1 cellular context compared by ENCODE assay signal in the genomic region with DNA sequence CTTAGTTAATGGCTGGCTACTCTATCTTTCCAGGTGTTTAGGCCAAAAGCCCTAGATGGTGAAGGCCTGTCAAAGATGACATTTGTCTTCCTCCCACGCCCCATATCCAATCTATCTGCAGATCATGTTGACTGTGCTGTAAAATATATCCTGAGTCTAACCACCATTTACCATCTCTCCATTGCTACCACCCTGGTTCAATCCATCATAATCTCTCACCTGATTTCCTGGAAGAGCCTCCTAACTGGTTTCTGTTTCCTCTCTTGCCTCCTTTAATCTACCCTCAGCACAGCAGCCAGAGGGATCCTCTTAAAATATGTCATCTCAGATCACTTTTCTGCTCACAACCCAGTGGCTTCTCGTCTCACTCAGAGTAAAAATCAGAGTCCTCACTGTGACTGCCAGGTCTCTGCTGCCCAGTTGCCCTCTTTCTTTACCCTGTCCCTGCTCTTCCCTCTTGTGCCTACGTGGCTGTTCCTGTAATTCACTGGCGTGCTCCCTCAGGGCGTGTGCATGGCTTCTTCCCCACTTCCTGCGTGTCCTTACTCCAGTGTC.
TF ChIP-seq lines count a peak whose summit lies in the region.

No MANE protein-coding gene starts in this region.

TF ChIP-seq in K562, 482 proteins besides CTCF, POLR2A, EP300 and RAD21 (continues in another document):
- TF ChIP-seq, protein P1, sequence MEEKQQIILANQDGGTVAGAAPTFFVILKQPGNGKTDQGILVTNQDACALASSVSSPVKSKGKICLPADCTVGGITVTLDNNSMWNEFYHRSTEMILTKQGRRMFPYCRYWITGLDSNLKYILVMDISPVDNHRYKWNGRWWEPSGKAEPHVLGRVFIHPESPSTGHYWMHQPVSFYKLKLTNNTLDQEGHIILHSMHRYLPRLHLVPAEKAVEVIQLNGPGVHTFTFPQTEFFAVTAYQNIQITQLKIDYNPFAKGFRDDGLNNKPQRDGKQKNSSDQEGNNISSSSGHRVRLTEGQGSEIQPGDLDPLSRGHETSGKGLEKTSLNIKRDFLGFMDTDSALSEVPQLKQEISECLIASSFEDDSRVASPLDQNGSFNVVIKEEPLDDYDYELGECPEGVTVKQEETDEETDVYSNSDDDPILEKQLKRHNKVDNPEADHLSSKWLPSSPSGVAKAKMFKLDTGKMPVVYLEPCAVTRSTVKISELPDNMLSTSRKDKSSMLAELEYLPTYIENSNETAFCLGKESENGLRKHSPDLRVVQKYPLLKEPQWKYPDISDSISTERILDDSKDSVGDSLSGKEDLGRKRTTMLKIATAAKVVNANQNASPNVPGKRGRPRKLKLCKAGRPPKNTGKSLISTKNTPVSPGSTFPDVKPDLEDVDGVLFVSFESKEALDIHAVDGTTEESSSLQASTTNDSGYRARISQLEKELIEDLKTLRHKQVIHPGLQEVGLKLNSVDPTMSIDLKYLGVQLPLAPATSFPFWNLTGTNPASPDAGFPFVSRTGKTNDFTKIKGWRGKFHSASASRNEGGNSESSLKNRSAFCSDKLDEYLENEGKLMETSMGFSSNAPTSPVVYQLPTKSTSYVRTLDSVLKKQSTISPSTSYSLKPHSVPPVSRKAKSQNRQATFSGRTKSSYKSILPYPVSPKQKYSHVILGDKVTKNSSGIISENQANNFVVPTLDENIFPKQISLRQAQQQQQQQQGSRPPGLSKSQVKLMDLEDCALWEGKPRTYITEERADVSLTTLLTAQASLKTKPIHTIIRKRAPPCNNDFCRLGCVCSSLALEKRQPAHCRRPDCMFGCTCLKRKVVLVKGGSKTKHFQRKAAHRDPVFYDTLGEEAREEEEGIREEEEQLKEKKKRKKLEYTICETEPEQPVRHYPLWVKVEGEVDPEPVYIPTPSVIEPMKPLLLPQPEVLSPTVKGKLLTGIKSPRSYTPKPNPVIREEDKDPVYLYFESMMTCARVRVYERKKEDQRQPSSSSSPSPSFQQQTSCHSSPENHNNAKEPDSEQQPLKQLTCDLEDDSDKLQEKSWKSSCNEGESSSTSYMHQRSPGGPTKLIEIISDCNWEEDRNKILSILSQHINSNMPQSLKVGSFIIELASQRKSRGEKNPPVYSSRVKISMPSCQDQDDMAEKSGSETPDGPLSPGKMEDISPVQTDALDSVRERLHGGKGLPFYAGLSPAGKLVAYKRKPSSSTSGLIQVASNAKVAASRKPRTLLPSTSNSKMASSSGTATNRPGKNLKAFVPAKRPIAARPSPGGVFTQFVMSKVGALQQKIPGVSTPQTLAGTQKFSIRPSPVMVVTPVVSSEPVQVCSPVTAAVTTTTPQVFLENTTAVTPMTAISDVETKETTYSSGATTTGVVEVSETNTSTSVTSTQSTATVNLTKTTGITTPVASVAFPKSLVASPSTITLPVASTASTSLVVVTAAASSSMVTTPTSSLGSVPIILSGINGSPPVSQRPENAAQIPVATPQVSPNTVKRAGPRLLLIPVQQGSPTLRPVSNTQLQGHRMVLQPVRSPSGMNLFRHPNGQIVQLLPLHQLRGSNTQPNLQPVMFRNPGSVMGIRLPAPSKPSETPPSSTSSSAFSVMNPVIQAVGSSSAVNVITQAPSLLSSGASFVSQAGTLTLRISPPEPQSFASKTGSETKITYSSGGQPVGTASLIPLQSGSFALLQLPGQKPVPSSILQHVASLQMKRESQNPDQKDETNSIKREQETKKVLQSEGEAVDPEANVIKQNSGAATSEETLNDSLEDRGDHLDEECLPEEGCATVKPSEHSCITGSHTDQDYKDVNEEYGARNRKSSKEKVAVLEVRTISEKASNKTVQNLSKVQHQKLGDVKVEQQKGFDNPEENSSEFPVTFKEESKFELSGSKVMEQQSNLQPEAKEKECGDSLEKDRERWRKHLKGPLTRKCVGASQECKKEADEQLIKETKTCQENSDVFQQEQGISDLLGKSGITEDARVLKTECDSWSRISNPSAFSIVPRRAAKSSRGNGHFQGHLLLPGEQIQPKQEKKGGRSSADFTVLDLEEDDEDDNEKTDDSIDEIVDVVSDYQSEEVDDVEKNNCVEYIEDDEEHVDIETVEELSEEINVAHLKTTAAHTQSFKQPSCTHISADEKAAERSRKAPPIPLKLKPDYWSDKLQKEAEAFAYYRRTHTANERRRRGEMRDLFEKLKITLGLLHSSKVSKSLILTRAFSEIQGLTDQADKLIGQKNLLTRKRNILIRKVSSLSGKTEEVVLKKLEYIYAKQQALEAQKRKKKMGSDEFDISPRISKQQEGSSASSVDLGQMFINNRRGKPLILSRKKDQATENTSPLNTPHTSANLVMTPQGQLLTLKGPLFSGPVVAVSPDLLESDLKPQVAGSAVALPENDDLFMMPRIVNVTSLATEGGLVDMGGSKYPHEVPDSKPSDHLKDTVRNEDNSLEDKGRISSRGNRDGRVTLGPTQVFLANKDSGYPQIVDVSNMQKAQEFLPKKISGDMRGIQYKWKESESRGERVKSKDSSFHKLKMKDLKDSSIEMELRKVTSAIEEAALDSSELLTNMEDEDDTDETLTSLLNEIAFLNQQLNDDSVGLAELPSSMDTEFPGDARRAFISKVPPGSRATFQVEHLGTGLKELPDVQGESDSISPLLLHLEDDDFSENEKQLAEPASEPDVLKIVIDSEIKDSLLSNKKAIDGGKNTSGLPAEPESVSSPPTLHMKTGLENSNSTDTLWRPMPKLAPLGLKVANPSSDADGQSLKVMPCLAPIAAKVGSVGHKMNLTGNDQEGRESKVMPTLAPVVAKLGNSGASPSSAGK (IDR thresholded peaks at IDR 0.05): no peak
- TF ChIP-seq ZNF253 (CRISPR knock-in tag; conservative IDR thresholded peaks at IDR 0.05) (no peak), CREM (IDR thresholded peaks at IDR 0.05; ENCODE audit: low read depth) (0 out of 2 replicates have a peak, but pooled peaks have one; percentile 18), FOXM1 (IDR thresholded peaks at IDR 0.05; ENCODE audit: low read depth) (no peak), FOXM1 (CRISPR knock-in tag; IDR thresholded peaks at IDR 0.05; ENCODE audit: low read depth) (no peak), FOXA3 (CRISPR knock-in tag; conservative IDR thresholded peaks at IDR 0.05 in 1 of 2, IDR thresholded peaks at IDR 0.05 in 1 of 2) (peak in 1 of 2 experiments; percentile 45; a peak in 1 of 4 replicates), SMARCE1 (IDR thresholded peaks at IDR 0.05) (peak; percentile 34; the same call in 1 of the 2 replicates), NCOA2 (IDR thresholded peaks at IDR 0.05; ENCODE audit: partially characterized antibody in 2 of 2) (peak in 1 of 2 experiments; percentile 78), NBN (IDR thresholded peaks at IDR 0.05; ENCODE audit: low read depth) (0 out of 2 replicates have a peak, but pooled peaks have one; percentile 56), CXXC5 (CRISPR knock-in tag; IDR thresholded peaks at IDR 0.05) (peak; percentile 34; the same call in 1 of the 2 replicates), ZNF23 (CRISPR knock-in tag; IDR thresholded peaks at IDR 0.05) (no peak), STAT5A (IDR thresholded peaks at IDR 0.05; ENCODE audit: borderline replicate concordance, low read length) (peak; percentile 55; the same call in 1 of the 2 replicates), PPARD (CRISPR knock-in tag; IDR thresholded peaks at IDR 0.05) (no peak), ARNT (IDR thresholded peaks at IDR 0.05) (peak in 1 of 2 experiments; percentile 55; a peak in 1 of 4 replicates), GABPA (tag; conservative IDR thresholded peaks at IDR 0.05; ENCODE audit: low read depth) (peak; percentile 39; the same call in 1 of the 2 replicates), ETV5 (CRISPR knock-in tag; IDR thresholded peaks at IDR 0.05; ENCODE audit: low read depth) (peak; percentile 59; the same call in 1 of the 2 replicates), SRF (CRISPR knock-in tag; IDR thresholded peaks at IDR 0.05) (peak in 1 of 2 experiments; percentile 83; a peak in 1 of 4 replicates), EGR1 (conservative IDR thresholded peaks at IDR 0.05) (peak; percentile 90), CBFA2T2 (conservative IDR thresholded peaks at IDR 0.05) (peak; percentile 60), POLR2H (tag; IDR thresholded peaks at IDR 0.05; ENCODE audit: low read depth) (no peak), MYC (IDR thresholded peaks at IDR 0.05; ENCODE audit: low read depth, low read length) (0 out of 2 replicates have a peak, but pooled peaks have one; percentile 25), MYC (CRISPR knock-in tag; IDR thresholded peaks at IDR 0.05; ENCODE audit: borderline replicate concordance, low read depth) (no peak), SMARCA4 (IDR thresholded peaks at IDR 0.05) (peak; percentile 54; the same call in 1 of the 2 replicates), ZNF354B (CRISPR knock-in tag; IDR thresholded peaks at IDR 0.05) (no peak), NCOA1 (IDR thresholded peaks at IDR 0.05; ENCODE audit: low read depth) (0 out of 2 replicates have a peak, but pooled peaks have one; percentile 13), ZC3H11A (IDR thresholded peaks at IDR 0.05; ENCODE audit: low read depth, low read length) (no peak), MEIS2 (IDR thresholded peaks at IDR 0.05; ENCODE audit: partially characterized antibody) (peak; percentile 96), JUN (IDR thresholded peaks at IDR 0.05; ENCODE audit: borderline replicate concordance, low read depth, low read length) (no peak), JUN (CRISPR knock-in tag; IDR thresholded peaks at IDR 0.05; ENCODE audit: borderline replicate concordance) (no peak), LARP7 (IDR thresholded peaks at IDR 0.05) (0 out of 2 replicates have a peak, but pooled peaks have one; percentile 28), FOXP1 (CRISPR knock-in tag; IDR thresholded peaks at IDR 0.05) (no peak), ELF2 (CRISPR knock-in tag; IDR thresholded peaks at IDR 0.05) (peak; percentile 66; the same call in 1 of the 2 replicates), DPF2 (IDR thresholded peaks at IDR 0.05) (peak; percentile 72), ETV1 (tag; conservative IDR thresholded peaks at IDR 0.05; ENCODE audit: low read depth) (peak; percentile 53), HIVEP1 (CRISPR knock-in tag; IDR thresholded peaks at IDR 0.05) (0 out of 2 replicates have a peak, but pooled peaks have one; percentile 58), ZNF282 (CRISPR knock-in tag; IDR thresholded peaks at IDR 0.05) (no peak), DACH1 (IDR thresholded peaks at IDR 0.05; ENCODE audit: partially characterized antibody) (no peak)
- TF ChIP-seq, protein P2, sequence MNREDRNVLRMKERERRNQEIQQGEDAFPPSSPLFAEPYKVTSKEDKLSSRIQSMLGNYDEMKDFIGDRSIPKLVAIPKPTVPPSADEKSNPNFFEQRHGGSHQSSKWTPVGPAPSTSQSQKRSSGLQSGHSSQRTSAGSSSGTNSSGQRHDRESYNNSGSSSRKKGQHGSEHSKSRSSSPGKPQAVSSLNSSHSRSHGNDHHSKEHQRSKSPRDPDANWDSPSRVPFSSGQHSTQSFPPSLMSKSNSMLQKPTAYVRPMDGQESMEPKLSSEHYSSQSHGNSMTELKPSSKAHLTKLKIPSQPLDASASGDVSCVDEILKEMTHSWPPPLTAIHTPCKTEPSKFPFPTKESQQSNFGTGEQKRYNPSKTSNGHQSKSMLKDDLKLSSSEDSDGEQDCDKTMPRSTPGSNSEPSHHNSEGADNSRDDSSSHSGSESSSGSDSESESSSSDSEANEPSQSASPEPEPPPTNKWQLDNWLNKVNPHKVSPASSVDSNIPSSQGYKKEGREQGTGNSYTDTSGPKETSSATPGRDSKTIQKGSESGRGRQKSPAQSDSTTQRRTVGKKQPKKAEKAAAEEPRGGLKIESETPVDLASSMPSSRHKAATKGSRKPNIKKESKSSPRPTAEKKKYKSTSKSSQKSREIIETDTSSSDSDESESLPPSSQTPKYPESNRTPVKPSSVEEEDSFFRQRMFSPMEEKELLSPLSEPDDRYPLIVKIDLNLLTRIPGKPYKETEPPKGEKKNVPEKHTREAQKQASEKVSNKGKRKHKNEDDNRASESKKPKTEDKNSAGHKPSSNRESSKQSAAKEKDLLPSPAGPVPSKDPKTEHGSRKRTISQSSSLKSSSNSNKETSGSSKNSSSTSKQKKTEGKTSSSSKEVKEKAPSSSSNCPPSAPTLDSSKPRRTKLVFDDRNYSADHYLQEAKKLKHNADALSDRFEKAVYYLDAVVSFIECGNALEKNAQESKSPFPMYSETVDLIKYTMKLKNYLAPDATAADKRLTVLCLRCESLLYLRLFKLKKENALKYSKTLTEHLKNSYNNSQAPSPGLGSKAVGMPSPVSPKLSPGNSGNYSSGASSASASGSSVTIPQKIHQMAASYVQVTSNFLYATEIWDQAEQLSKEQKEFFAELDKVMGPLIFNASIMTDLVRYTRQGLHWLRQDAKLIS (CRISPR knock-in tag; IDR thresholded peaks at IDR 0.05): no peak
- TF ChIP-seq, protein P3, sequence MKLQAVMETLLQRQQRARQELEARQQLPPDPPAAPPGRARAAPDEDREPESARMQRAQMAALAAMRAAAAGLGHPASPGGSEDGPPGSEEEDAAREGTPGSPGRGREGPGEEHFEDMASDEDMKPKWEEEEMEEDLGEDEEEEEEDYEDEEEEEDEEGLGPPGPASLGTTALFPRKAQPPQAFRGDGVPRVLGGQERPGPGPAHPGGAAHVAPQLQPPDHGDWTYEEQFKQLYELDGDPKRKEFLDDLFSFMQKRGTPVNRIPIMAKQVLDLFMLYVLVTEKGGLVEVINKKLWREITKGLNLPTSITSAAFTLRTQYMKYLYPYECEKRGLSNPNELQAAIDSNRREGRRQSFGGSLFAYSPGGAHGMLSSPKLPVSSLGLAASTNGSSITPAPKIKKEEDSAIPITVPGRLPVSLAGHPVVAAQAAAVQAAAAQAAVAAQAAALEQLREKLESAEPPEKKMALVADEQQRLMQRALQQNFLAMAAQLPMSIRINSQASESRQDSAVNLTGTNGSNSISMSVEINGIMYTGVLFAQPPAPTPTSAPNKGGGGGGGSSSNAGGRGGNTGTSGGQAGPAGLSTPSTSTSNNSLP (IDR thresholded peaks at IDR 0.05; ENCODE audit: borderline replicate concordance, low read depth, low read length): peak; percentile 73; the same call in 1 of the 2 replicates
- TF ChIP-seq, protein P4, sequence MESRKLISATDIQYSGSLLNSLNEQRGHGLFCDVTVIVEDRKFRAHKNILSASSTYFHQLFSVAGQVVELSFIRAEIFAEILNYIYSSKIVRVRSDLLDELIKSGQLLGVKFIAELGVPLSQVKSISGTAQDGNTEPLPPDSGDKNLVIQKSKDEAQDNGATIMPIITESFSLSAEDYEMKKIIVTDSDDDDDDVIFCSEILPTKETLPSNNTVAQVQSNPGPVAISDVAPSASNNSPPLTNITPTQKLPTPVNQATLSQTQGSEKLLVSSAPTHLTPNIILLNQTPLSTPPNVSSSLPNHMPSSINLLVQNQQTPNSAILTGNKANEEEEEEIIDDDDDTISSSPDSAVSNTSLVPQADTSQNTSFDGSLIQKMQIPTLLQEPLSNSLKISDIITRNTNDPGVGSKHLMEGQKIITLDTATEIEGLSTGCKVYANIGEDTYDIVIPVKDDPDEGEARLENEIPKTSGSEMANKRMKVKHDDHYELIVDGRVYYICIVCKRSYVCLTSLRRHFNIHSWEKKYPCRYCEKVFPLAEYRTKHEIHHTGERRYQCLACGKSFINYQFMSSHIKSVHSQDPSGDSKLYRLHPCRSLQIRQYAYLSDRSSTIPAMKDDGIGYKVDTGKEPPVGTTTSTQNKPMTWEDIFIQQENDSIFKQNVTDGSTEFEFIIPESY (CRISPR knock-in tag; IDR thresholded peaks at IDR 0.05): no peak
- TF ChIP-seq, protein P5, sequence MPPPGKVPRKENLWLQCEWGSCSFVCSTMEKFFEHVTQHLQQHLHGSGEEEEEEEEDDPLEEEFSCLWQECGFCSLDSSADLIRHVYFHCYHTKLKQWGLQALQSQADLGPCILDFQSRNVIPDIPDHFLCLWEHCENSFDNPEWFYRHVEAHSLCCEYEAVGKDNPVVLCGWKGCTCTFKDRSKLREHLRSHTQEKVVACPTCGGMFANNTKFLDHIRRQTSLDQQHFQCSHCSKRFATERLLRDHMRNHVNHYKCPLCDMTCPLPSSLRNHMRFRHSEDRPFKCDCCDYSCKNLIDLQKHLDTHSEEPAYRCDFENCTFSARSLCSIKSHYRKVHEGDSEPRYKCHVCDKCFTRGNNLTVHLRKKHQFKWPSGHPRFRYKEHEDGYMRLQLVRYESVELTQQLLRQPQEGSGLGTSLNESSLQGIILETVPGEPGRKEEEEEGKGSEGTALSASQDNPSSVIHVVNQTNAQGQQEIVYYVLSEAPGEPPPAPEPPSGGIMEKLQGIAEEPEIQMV (tag; conservative IDR thresholded peaks at IDR 0.05; ENCODE audit: low read depth): no peak
